ENCODE assay signal across 1 cellular context in genomic region chr20:41913146-41913545, GRCh38.
A peak's percentile ranks its signal among the peaks of the same experiment; 100 is the strongest.
TF ChIP-seq lines count a peak whose summit lies in the region.

No MANE protein-coding gene starts in this region.

TF ChIP-seq in HepG2, 621 proteins besides CTCF, POLR2A, EP300 and RAD21:
- TF ChIP-seq ZNF512B (CRISPR knock-in tag; IDR thresholded peaks at IDR 0.05; ENCODE audit: borderline replicate concordance) = no peak
- peak; percentile 97 for TF ChIP-seq MAFK (conservative IDR thresholded peaks at IDR 0.05 in 1 of 2, IDR thresholded peaks at IDR 0.05 in 1 of 2; ENCODE audit: low read length in 2 of 2)
- TF ChIP-seq HNRNPH1 (optimal IDR thresholded peaks at IDR 0.05; ENCODE audit: low read depth, low read length) = no peak
- TF ChIP-seq ZNF609 (CRISPR knock-in tag; IDR thresholded peaks at IDR 0.05; ENCODE audit: borderline replicate concordance) = no peak
- TF ChIP-seq CSRNP2 (CRISPR knock-in tag; conservative IDR thresholded peaks at IDR 0.05; ENCODE audit: low read depth) = no peak
- no peak for TF ChIP-seq RXRB (CRISPR knock-in tag; IDR thresholded peaks at IDR 0.05; ENCODE audit: borderline replicate concordance)
- TF ChIP-seq ARID5B (CRISPR knock-in tag; IDR thresholded peaks at IDR 0.05) = no peak
- TF ChIP-seq MLXIP (CRISPR knock-in tag; IDR thresholded peaks at IDR 0.05; ENCODE audit: borderline replicate concordance) = no peak
- TF ChIP-seq FIP1L1 (IDR thresholded peaks at IDR 0.05; ENCODE audit: borderline replicate concordance, insufficient read depth, low read depth, low read length) = no peak
- no peak for TF ChIP-seq ZBTB3 (CRISPR knock-in tag; IDR thresholded peaks at IDR 0.05; ENCODE audit: borderline replicate concordance, low read depth)
- peak; percentile 97 for TF ChIP-seq MAFF (IDR thresholded peaks at IDR 0.05; ENCODE audit: low read depth, low read length)
- no peak for TF ChIP-seq REST (IDR thresholded peaks at IDR 0.05; ENCODE audit: borderline replicate concordance in 1 of 2, low read depth in 1 of 2, low read length in 2 of 2)
